In genomic region chr3:132723024-132723462, GRCh38 we compare ENCODE assay signal across 1 cellular context.
TF ChIP-seq lines count a peak whose summit lies in the region.

No MANE protein-coding gene starts in this region.

TF ChIP-seq in HEK293, 187 proteins besides CTCF, POLR2A, EP300 and RAD21 (continued from another document and continues in another):
- no peak for TF ChIP-seq PRDM4 (tag by site-specific recombination; IDR thresholded peaks at IDR 0.05)
- TF ChIP-seq ZNF707 (tag by site-specific recombination; IDR thresholded peaks at IDR 0.05) = no peak
- TF ChIP-seq ZNF658 (tag by site-specific recombination; IDR thresholded peaks at IDR 0.05) = no peak
- no peak for TF ChIP-seq ZNF354C (tag by site-specific recombination; IDR thresholded peaks at IDR 0.05; ENCODE audit: borderline replicate concordance, low read depth)
- no peak for TF ChIP-seq ZNF747 (tag by site-specific recombination; IDR thresholded peaks at IDR 0.05)
- TF ChIP-seq ZBTB7A (tag by site-specific recombination; IDR thresholded peaks at IDR 0.05; ENCODE audit: low read depth) = no peak
- no peak for TF ChIP-seq ZNF701 (tag by site-specific recombination; IDR thresholded peaks at IDR 0.05)
- TF ChIP-seq ZNF24 (tag by site-specific recombination; IDR thresholded peaks at IDR 0.05) = no peak
- TF ChIP-seq, protein P1, sequence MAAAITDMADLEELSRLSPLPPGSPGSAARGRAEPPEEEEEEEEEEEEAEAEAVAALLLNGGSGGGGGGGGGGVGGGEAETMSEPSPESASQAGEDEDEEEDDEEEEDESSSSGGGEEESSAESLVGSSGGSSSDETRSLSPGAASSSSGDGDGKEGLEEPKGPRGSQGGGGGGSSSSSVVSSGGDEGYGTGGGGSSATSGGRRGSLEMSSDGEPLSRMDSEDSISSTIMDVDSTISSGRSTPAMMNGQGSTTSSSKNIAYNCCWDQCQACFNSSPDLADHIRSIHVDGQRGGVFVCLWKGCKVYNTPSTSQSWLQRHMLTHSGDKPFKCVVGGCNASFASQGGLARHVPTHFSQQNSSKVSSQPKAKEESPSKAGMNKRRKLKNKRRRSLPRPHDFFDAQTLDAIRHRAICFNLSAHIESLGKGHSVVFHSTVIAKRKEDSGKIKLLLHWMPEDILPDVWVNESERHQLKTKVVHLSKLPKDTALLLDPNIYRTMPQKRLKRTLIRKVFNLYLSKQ (tag by site-specific recombination; IDR thresholded peaks at IDR 0.05; ENCODE audit: borderline replicate concordance) = no peak
- TF ChIP-seq ZNF510 (tag by site-specific recombination; IDR thresholded peaks at IDR 0.05; ENCODE audit: insufficient replicate concordance) = no peak
- no peak for TF ChIP-seq KLF7 (tag by site-specific recombination; IDR thresholded peaks at IDR 0.05; ENCODE audit: borderline replicate concordance)
- peak; percentile 56 for TF ChIP-seq ZBTB17 (tag by site-specific recombination; IDR thresholded peaks at IDR 0.05)
- no peak for TF ChIP-seq ZNF830 (tag by site-specific recombination; IDR thresholded peaks at IDR 0.05; ENCODE audit: low read depth)
- TF ChIP-seq ZBTB20 (tag by site-specific recombination; IDR thresholded peaks at IDR 0.05) = peak; percentile 37; the same call in 1 of the 2 replicates
- no peak for TF ChIP-seq ZNF114 (tag by site-specific recombination; IDR thresholded peaks at IDR 0.05)
- TF ChIP-seq ZBTB8A (tag by site-specific recombination; IDR thresholded peaks at IDR 0.05) = peak; percentile 48; the same call in 1 of the 2 replicates
- peak; percentile 43; the same call in 1 of the 2 replicates for TF ChIP-seq KLF10 (tag by site-specific recombination; IDR thresholded peaks at IDR 0.05)
- no peak for TF ChIP-seq ZNF623 (tag by site-specific recombination; IDR thresholded peaks at IDR 0.05)
- no peak for TF ChIP-seq ZNF121 (tag by site-specific recombination; IDR thresholded peaks at IDR 0.05)
- TF ChIP-seq ZFP37 (tag by site-specific recombination; IDR thresholded peaks at IDR 0.05) = no peak
- peak; percentile 27; the same call in 1 of the 2 replicates for TF ChIP-seq ZNF561 (tag by site-specific recombination; IDR thresholded peaks at IDR 0.05; ENCODE audit: borderline replicate concordance)
- no peak for TF ChIP-seq ZNF596 (tag by site-specific recombination; IDR thresholded peaks at IDR 0.05)
- no peak for TF ChIP-seq INSM2 (tag by site-specific recombination; IDR thresholded peaks at IDR 0.05)
- no peak for TF ChIP-seq ZNF558 (tag by site-specific recombination; IDR thresholded peaks at IDR 0.05)
- no peak for TF ChIP-seq ZNF610 (tag by site-specific recombination; IDR thresholded peaks at IDR 0.05; ENCODE audit: borderline replicate concordance)
- no peak for TF ChIP-seq GFI1B (tag by site-specific recombination; IDR thresholded peaks at IDR 0.05)
- TF ChIP-seq ZBTB49 (tag by site-specific recombination; IDR thresholded peaks at IDR 0.05; ENCODE audit: low read depth) = no peak
- TF ChIP-seq ZNF423 (tag by site-specific recombination; IDR thresholded peaks at IDR 0.05) = no peak
- no peak for TF ChIP-seq IKZF3 (tag by site-specific recombination; IDR thresholded peaks at IDR 0.05)
- no peak for TF ChIP-seq ZNF792 (tag by site-specific recombination; IDR thresholded peaks at IDR 0.05)
- no peak for TF ChIP-seq ZSCAN16 (tag by site-specific recombination; IDR thresholded peaks at IDR 0.05)
- 0 out of 2 replicates have a peak, but pooled peaks have one; percentile 20 for TF ChIP-seq ZNF692 (tag by site-specific recombination; IDR thresholded peaks at IDR 0.05)
- TF ChIP-seq, protein P2, sequence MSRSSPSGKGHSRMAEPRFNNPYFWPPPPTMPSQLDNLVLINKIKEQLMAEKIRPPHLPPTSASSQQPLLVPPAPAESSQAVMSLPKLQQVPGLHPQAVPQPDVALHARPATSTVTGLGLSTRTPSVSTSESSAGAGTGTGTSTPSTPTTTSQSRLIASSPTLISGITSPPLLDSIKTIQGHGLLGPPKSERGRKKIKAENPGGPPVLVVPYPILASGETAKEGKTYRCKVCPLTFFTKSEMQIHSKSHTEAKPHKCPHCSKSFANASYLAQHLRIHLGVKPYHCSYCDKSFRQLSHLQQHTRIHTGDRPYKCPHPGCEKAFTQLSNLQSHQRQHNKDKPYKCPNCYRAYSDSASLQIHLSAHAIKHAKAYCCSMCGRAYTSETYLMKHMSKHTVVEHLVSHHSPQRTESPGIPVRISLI (tag by site-specific recombination; IDR thresholded peaks at IDR 0.05) = no peak
- no peak for TF ChIP-seq ZNF518A (tag by site-specific recombination; conservative IDR thresholded peaks at IDR 0.05; ENCODE audit: low read depth)
- TF ChIP-seq PATZ1 (tag by site-specific recombination; IDR thresholded peaks at IDR 0.05) = no peak
- no peak for TF ChIP-seq OVOL3 (tag by site-specific recombination; IDR thresholded peaks at IDR 0.05)
- TF ChIP-seq KLF8 (tag by site-specific recombination; IDR thresholded peaks at IDR 0.05) = no peak
- no peak for TF ChIP-seq ZNF76 (tag by site-specific recombination; IDR thresholded peaks at IDR 0.05; ENCODE audit: borderline replicate concordance, low read depth)
- no peak for TF ChIP-seq ZBTB6 (tag by site-specific recombination; IDR thresholded peaks at IDR 0.05)
- no peak for TF ChIP-seq ZNF132 (tag by site-specific recombination; IDR thresholded peaks at IDR 0.05; ENCODE audit: borderline replicate concordance)
- TF ChIP-seq ZNF239 (tag by site-specific recombination; IDR thresholded peaks at IDR 0.05) = no peak
